21 cellular contexts compared by ENCODE assay signal in the genomic region with DNA sequence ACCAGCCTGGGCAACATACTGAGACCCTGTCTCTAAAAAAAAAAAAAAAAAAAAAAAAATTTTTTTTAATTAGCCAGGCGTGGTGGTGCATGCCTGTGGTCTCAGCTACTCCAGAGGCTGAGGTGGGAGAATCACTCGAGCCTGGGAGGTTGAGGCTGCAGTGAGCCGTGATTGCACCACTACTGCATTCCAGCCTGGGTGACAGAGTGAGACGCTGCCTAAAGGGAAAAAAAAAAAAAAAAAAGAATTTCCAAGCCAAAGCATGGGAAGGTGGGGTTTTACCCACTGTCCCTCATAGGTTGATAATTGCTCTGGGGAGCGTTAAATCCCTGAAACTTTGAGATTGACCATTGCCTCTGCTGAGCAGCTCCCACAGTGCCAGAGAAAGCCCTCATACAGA.
"Had no signal": no experiment of that assay in that cellular context is flagged by ENCODE, and none has a peak within 500 bp of the region (broad histone marks: within the 10 kb centered on the region; RNA-seq: fewer than 3 reads in every experiment).

No MANE protein-coding gene starts in this region.

- H3K9me3 ChIP-seq: esophagus squamous epithelium, ovary, sigmoid colon, suprapubic skin, tibial artery had no signal

- H3K27ac ChIP-seq: esophagus squamous epithelium, ovary, sigmoid colon, suprapubic skin, tibial artery had no signal

- H3K27me3 ChIP-seq: esophagus squamous epithelium, ovary, sigmoid colon, suprapubic skin, tibial artery had no signal

- ATAC-seq: activated CD4-positive, alpha-beta T cell treated with anti-CD3 and anti-CD28 coated beads for 36 hours; activated CD8-positive, alpha-beta memory T cell treated with anti-CD3 and anti-CD28 coated beads, Interleukin-2, amount 10 ng/mL, durations not matched to agents 7 days and 5 days; activated CD8-positive, alpha-beta T cell treated with anti-CD3 and anti-CD28 coated beads, Interleukin-2, amount 10 ng/mL, durations not matched to agents 7 days and 5 days; activated T-cell treated with anti-CD3 and anti-CD28 coated beads, Interleukin-2, amount 50 U/mL, for 72 hours had no signal

- H3K4me3 ChIP-seq: esophagus squamous epithelium, ovary, sigmoid colon, suprapubic skin, tibial artery had no signal

- DNase-seq: activated CD4-positive, alpha-beta T cell treated with anti-CD3 and anti-CD28 coated beads for 36 hours; activated CD4-positive, CD25-positive, alpha-beta regulatory T cell; activated CD8-positive, alpha-beta memory T cell treated with anti-CD3 and anti-CD28 coated beads, Interleukin-2, amount 10 ng/mL, durations not matched to agents 7 days and 5 days; activated CD8-positive, alpha-beta T cell treated with anti-CD3 and anti-CD28 coated beads, Interleukin-2, amount 10 ng/mL, durations not matched to agents 7 days and 5 days; activated naive CD4-positive, alpha-beta T cell treated with Interleukin-2 at 50 U/mL for 16 hours; activated naive CD8-positive, alpha-beta T cell treated with anti-CD3 and anti-CD28 coated beads for 36 hours; activated T-cell treated with anti-CD3 and anti-CD28 coated beads, Interleukin-2, amount 50 U/mL, for 72 hours; amniotic stem cell; endodermal cell; esophagus squamous epithelium; foreskin melanocyte; islet precursor cell; naive B cell; ovary; sigmoid colon; stimulated activated CD4-positive, alpha-beta T cell treated with anti-CD3 and anti-CD28 coated beads, Interleukin-15, amount 100 ng/mL, for 24 hours; stimulated activated CD4-positive, alpha-beta T cell treated with anti-CD3 and anti-CD28 coated beads, Interleukin-2, amount 100 ng/mL, for 24 hours; stimulated activated naive CD4-positive, alpha-beta T cell; T-helper 1 cell; tibial artery had no signal

- H3K4me1 ChIP-seq: esophagus squamous epithelium, sigmoid colon, suprapubic skin, tibial artery had no signal

- H3K36me3 ChIP-seq: esophagus squamous epithelium, ovary, sigmoid colon, suprapubic skin, tibial artery had no signal
